In the genomic region with DNA sequence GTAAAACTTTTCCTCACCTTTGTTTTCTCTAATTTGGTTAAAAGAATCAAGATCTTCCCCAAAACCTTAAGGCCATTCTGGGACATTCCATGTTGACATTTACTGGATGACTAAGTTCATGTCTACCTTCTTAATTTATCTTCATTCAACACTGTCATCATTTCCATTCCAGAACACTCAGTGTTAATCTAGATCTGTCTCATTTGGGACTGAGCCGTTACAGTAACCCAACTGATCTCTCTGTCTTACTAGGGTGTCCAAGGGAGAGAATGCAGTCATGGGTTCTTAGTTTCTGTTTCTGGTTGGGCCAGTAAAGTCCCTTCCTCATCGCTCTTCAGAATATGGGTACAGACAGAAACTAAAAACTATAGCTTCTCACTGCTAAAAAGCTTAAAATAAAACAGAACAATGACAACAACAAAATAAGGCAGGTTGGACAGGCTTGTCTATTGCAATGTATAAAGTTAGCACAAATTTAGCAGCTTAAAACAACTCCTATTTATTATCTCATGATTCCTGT, we compare ENCODE assay signal across 10 cellular contexts.
A peak's percentile ranks its signal among the peaks of the same experiment; 100 is the strongest.
DNase-seq lines count a peak whose midpoint lies in the region; ATAC-seq and TF ChIP-seq lines count a peak whose summit lies in the region.
"Had no signal": no experiment of that assay in that cellular context is flagged by ENCODE, and none has a peak within 500 bp of the region (broad histone marks: within the 10 kb centered on the region; RNA-seq: fewer than 3 reads in every experiment).

No MANE protein-coding gene starts in this region.

- WGBS in spleen, 5 donors: 53 to 79% (median 69%) methylated on average over 2 of the region's 2 CpGs

- peaks cover 0 to 6% (median 0%) of the 10 kb centered on the region in 7 donors for H3K27me3 ChIP-seq in spleen (replicated peaks in 1 of 7)
- H3K27me3 ChIP-seq: vagina had no signal

- no peak for TF ChIP-seq POLR2A in spleen (IDR thresholded peaks at IDR 0.05)

- intact Hi-C loops in posterior vena cava (cut with DNase I) (no loop called here), spleen (cut with DNase I; ENCODE audit: low total_unique reads) (no loop called here)

- no peak overlapping the region for H3K4me3 ChIP-seq in spleen
- H3K4me3 ChIP-seq: esophagus muscularis mucosa, vagina had no signal

- no peaks in the 10 kb centered on the region for H3K9me3 ChIP-seq in spleen
- H3K9me3 ChIP-seq: esophagus muscularis mucosa, vagina had no signal

- no peak overlapping the region for H3K27ac ChIP-seq in spleen
- H3K27ac ChIP-seq: esophagus muscularis mucosa, vagina had no signal

- no peak for DNase-seq in H4 (ENCODE audit: low spot score)
- DNase-seq in posterior vena cava (ENCODE audit: low spot score): no peak
- DNase-seq in NCI-H2227 (lab: John Stamatoyannopoulos, UW; ENCODE audit: unreplicated experiment): no peak
- DNase-seq in spleen: no peak

- TF ChIP-seq CTCF in spleen (IDR thresholded peaks at IDR 0.05 in 8 of 11, conservative IDR thresholded peaks at IDR 0.05 in 3 of 11): no peak

- ATAC-seq in GM18499 (IDR thresholded peaks at IDR 0.05; ENCODE audit: insufficient read depth, unreplicated experiment): peak; percentile 61
- peak; percentile 82 for ATAC-seq in GM19395 (IDR thresholded peaks at IDR 0.05; ENCODE audit: unreplicated experiment)
- ATAC-seq in HG02798 (IDR thresholded peaks at IDR 0.05; ENCODE audit: poor library complexity, unreplicated experiment): peak; percentile 90
- peak; percentile 77 for ATAC-seq in HG03520 (IDR thresholded peaks at IDR 0.05; ENCODE audit: unreplicated experiment)

- no peaks in the 10 kb centered on the region for H3K4me1 ChIP-seq in spleen
- H3K4me1 ChIP-seq: esophagus muscularis mucosa, vagina had no signal

- H3K36me3 ChIP-seq in spleen: no peaks in the 10 kb centered on the region
- H3K36me3 ChIP-seq: esophagus muscularis mucosa, vagina had no signal
